11 cellular contexts compared by ENCODE assay signal in the genomic region with DNA sequence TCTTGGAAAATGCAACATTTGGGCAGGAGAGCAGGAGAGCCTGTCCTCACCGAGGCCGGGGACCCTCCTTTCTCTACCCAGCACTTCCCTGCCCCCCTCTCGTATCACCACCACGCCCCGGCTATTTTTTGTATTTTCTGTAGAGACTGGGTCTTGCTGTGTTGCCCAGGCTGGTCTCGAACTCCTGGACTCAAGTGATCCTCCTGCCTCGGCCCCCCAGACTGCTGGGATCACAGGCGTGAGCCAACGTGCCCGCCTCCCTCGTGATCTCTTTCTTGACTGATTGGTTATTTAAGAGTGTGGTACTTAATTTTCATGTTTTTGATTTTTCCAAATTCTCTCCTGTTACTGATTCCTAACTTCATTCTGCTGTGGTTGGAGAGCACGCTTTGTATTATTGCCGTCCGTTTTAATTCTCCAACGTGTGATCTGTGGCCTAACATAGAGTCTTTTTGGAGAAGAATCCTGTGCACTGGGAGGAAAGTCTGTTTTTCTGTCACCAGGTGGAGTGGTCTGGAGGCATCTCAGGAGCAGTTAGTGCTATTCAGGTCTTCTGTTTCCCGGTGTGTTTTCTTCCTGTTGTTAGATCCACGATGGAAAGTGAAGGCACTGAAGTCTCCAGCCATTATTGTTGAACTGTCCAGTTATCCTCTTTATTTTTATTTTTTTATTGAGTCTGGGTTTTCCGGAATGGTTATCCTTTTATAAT. TPM values are rescaled to one million over a fixed set of nuclear protein-coding genes. Genes with fewer than 3 reads are reported as not detected.
A peak's percentile ranks its signal among the peaks of the same experiment; 100 is the strongest.
DNase-seq lines count a peak whose midpoint lies in the region; ATAC-seq and TF ChIP-seq lines count a peak whose summit lies in the region.
"Had no signal": no experiment of that assay in that cellular context is flagged by ENCODE, and none has a peak within 500 bp of the region (broad histone marks: within the 10 kb centered on the region; RNA-seq: fewer than 3 reads in every experiment).

No MANE protein-coding gene starts in this region.

- H3K4me1 Mint-ChIP-seq in CD8-positive, alpha-beta T cell (ENCODE audit: low read depth), result peaks cover 13% of the 10 kb centered on the region

- peaks cover 19% of the 10 kb centered on the region for H3K27me3 Mint-ChIP-seq in CD8-positive, alpha-beta T cell (ENCODE audit: low read depth)

- no peak overlapping the region for H2BK12ac ChIP-seq in neuronal stem cell (ENCODE audit: low read length)

- H3K36me3 ChIP-seq in CD8-positive, alpha-beta T cell (ENCODE audit: insufficient read depth, low read length), result no peaks in the 10 kb centered on the region
- H3K36me3 ChIP-seq in HUES64 (ENCODE audit: insufficient read depth, low read length) (no peaks in the 10 kb centered on the region), neuronal stem cell (replicated peaks in 1 of 2; ENCODE audit: control insufficient read depth in 2 of 2, insufficient read depth in 2 of 2, low read length in 2 of 2) (no peaks in the 10 kb centered on the region)

- peak overlapping the region; percentile 48 for H3K4me2 ChIP-seq in neuronal stem cell (ENCODE audit: insufficient read depth, low read length, poor library complexity, severe bottlenecking)

- no peak for TF ChIP-seq CTCF in CD8-positive, alpha-beta T cell (IDR thresholded peaks at IDR 0.05)
- no peak for TF ChIP-seq CTCF in dorsolateral prefrontal cortex (IDR thresholded peaks at IDR 0.05 in 54 of 56, conservative IDR thresholded peaks at IDR 0.05 in 2 of 56; ENCODE audit: low read depth in 1 of 56, partially characterized antibody in 56 of 56)

- H3K14ac ChIP-seq in neuronal stem cell (ENCODE audit: low read length), result no peak overlapping the region

- H4K8ac ChIP-seq in neuronal stem cell (ENCODE audit: low read depth, low read length), result no peak overlapping the region

- H3K9me3 Mint-ChIP-seq in CD8-positive, alpha-beta T cell, result no peaks in the 10 kb centered on the region

- CTCF ChIA-PET in CD8-positive, alpha-beta T cell (lab: Charles Lee), result no interaction called here

- no peak overlapping the region for H2BK15ac ChIP-seq in neuronal stem cell (ENCODE audit: low read length)

- H4K91ac ChIP-seq in neuronal stem cell (ENCODE audit: low read depth, low read length, poor library complexity), result no peak overlapping the region

- no peak for DNase-seq in CD8-positive, alpha-beta T cell
- DNase-seq in dorsolateral prefrontal cortex (no peak), neuronal stem cell (ENCODE audit: low spot score) (no peak), iPS-NIHi7 (ENCODE audit: extremely low spot score) (no peak), NCI-H128 (lab: John Stamatoyannopoulos, UW; ENCODE audit: unreplicated experiment) (no peak)

- H3K79me1 ChIP-seq in neuronal stem cell (ENCODE audit: low read depth, low read length), result no peaks in the 10 kb centered on the region

- peak overlapping the region; percentile 49 for H3K4me3 ChIP-seq in CD8-positive, alpha-beta T cell (ENCODE audit: low read depth, low read length)
- H3K4me3 ChIP-seq in HUES64 (ENCODE audit: low read length) (peak overlapping the region; percentile 50), dorsolateral prefrontal cortex (peak overlapping the region in 56 of 59 donors; percentile 34 to 72 (median 60)), neuronal stem cell (ENCODE audit: low read length in 2 of 2) (no peak overlapping the region)

- no peak overlapping the region for H2AFZ ChIP-seq in neuronal stem cell (ENCODE audit: low read length)

- WGBS in HUES64, result 92% methylated on average over 18 of the region's 18 CpGs
- no CpG with 5 or more reads among the region's 18 CpGs for WGBS in neuronal stem cell (ENCODE audit: extremely low coverage in 2 of 2, insufficient read length in 2 of 2, insufficient replicate concordance in 1 of 2), 2 donors

- H3K23ac ChIP-seq in neuronal stem cell (ENCODE audit: low read depth, low read length, poor library complexity), result no peak overlapping the region

- no peak overlapping the region for H3K27ac ChIP-seq in CD8-positive, alpha-beta T cell (ENCODE audit: low read depth, low read length)
- H3K27ac ChIP-seq in HUES64 (ENCODE audit: low read depth, low read length), result no peak overlapping the region
- H3K27ac ChIP-seq in dorsolateral prefrontal cortex, result peak overlapping the region in 19 of 59 donors; percentile 15 to 79 (median 61)
- H3K27ac ChIP-seq in neuronal stem cell (replicated peaks; ENCODE audit: low read length), result no peak overlapping the region
- H3K27ac ChIP-seq: HL-60 had no signal

- no peak overlapping the region for H3K18ac ChIP-seq in neuronal stem cell (ENCODE audit: low read length)

- POLR2A ChIA-PET in CD8-positive, alpha-beta T cell (lab: Charles Lee), result no interaction called here

- H3K27me3 ChIP-seq in CD8-positive, alpha-beta T cell (ENCODE audit: insufficient read depth, low read length), result no peaks in the 10 kb centered on the region
- peaks cover 19% of the 10 kb centered on the region for H3K27me3 ChIP-seq in HUES64 (ENCODE audit: insufficient read depth, low read length)
- H3K27me3 ChIP-seq in dorsolateral prefrontal cortex, result no peaks in the 10 kb centered on the region
- H3K27me3 ChIP-seq in neuronal stem cell (ENCODE audit: control insufficient read depth in 3 of 3, insufficient read depth in 3 of 3, low read depth in 1 of 3, low read length in 3 of 3), result peaks cover 0 to 20% (median 0%) of the 10 kb centered on the region in 3 experiments

- H3K9ac ChIP-seq in HUES64 (ENCODE audit: low read depth, low read length) (no peak overlapping the region), neuronal stem cell (ENCODE audit: low read depth, low read length, poor library complexity) (no peak overlapping the region)

- H3K27ac Mint-ChIP-seq in CD8-positive, alpha-beta T cell, result no peak overlapping the region

- no peaks in the 10 kb centered on the region for H3K36me3 Mint-ChIP-seq in CD8-positive, alpha-beta T cell

- H2BK5ac ChIP-seq in neuronal stem cell (ENCODE audit: low read length), result no peak overlapping the region

- H3K4me1 ChIP-seq in CD8-positive, alpha-beta T cell (ENCODE audit: insufficient read depth, low read length), result peaks cover 12% of the 10 kb centered on the region
- H3K4me1 ChIP-seq in HUES64 (ENCODE audit: insufficient read depth, low read length), result no peaks in the 10 kb centered on the region
- H3K4me1 ChIP-seq in neuronal stem cell (ENCODE audit: control insufficient read depth in 2 of 2, insufficient read depth in 1 of 2, low read depth in 1 of 2, low read length in 2 of 2), result no peaks in the 10 kb centered on the region

- no peak overlapping the region for H2BK120ac ChIP-seq in neuronal stem cell (ENCODE audit: low read depth, low read length)

- peak overlapping the region; percentile 67 for H3K4me3 Mint-ChIP-seq in CD8-positive, alpha-beta T cell

- H3K4ac ChIP-seq in neuronal stem cell (ENCODE audit: low read length), result no peak overlapping the region

- ATAC-seq in CD8-positive, alpha-beta T cell, result no peak
- no peak for ATAC-seq in GM19023 (IDR thresholded peaks at IDR 0.05; ENCODE audit: unreplicated experiment)
- no peak for ATAC-seq in HG02885 (IDR thresholded peaks at IDR 0.05; ENCODE audit: poor library complexity, unreplicated experiment)

- intact Hi-C loops in CD8-positive, alpha-beta T cell (cut with DNase I, micrococcal nuclease), result loop anchor here (1.0 kb wide), 1 partner anchor 17 kb away; no protein-coding TSS in a partner anchor
- intact Hi-C loops in dorsolateral prefrontal cortex (cut with DNase I), result loop anchor here in 1 of 2 donors (10.0 kb wide), 1 partner anchor 387 kb away; no protein-coding TSS in a partner anchor

- H3K9me3 ChIP-seq in CD8-positive, alpha-beta T cell (ENCODE audit: low read length), result no peaks in the 10 kb centered on the region
- H3K9me3 ChIP-seq in HUES64 (ENCODE audit: insufficient read depth, low read depth, low read length), result no peaks in the 10 kb centered on the region
- peaks cover 0 to 9% of the 10 kb centered on the region in 2 donors for H3K9me3 ChIP-seq in neuronal stem cell (replicated peaks in 1 of 2; ENCODE audit: control insufficient read depth in 2 of 2, insufficient read depth in 1 of 2, low read depth in 1 of 2, low read length in 2 of 2)

- H2AK5ac ChIP-seq in neuronal stem cell (ENCODE audit: low read depth, low read length), result no peak overlapping the region

RNA-seq across cellular contexts. Expression of gene ZNF778, which starts 40.4 kb away (rescaled TPM):
- total RNA-seq in CD8-positive, alpha-beta T cell, result 1 to 10 TPM; 8.4 to 8.9 TPM
- polyA plus RNA-seq in HUES64 (2013, experiment 1 of 2), result 10.4 TPM
- polyA plus RNA-seq in HUES64 (2013, experiment 2 of 2), result 11.6 TPM
- total RNA-seq in dorsolateral prefrontal cortex, result 10 to 100 TPM; 10.1 to 35.3 (median 17.7) TPM
- polyA plus RNA-seq in neuronal stem cell (2013, experiment 1 of 2), result 7.7 TPM
- polyA plus RNA-seq in neuronal stem cell (2013, experiment 2 of 2), result 8.7 TPM

RNA-seq across cellular contexts. Expression of gene SLC22A31, which starts 57.6 kb away (rescaled TPM):
- total RNA-seq in CD8-positive, alpha-beta T cell, result under 1 TPM in 1 of 2 experiments, not detected in 1; 0.33 TPM
- polyA plus RNA-seq in HUES64 (2013, experiment 1 of 2), result 1.3 TPM
- polyA plus RNA-seq in HUES64 (2013, experiment 2 of 2), result 2.4 TPM
- total RNA-seq in dorsolateral prefrontal cortex, result 1 to 10 TPM in 1 of 120 experiments, under 1 TPM in 5, not detected in 114; 0.23 to 1.5 (median 0.76) TPM
- 0.67 TPM for polyA plus RNA-seq in neuronal stem cell (2013, experiment 1 of 2)
- polyA plus RNA-seq in neuronal stem cell (2013, experiment 2 of 2), result 0.97 TPM
- total RNA-seq: subcutaneous adipose tissue had no signal
- polyA plus RNA-seq: neural cell had no signal

Comparison
In these comparisons a context has a peak if more than half of its experiments do, and no peak if none do; other contexts are left out.
1. H3K4me3 ChIP-seq: peak in CD8-positive, alpha-beta T cell (single experiment), HUES64 (single experiment) and dorsolateral prefrontal cortex (56 of 59); none in neuronal stem cell (0 of 2).